ENCODE assay signal across 8 cellular contexts in genomic region chr11:116513894-116514293, GRCh38.
DNase-seq lines count a peak whose midpoint lies in the region; ATAC-seq, FAIRE-seq and TF ChIP-seq lines count a peak whose summit lies in the region.

No MANE protein-coding gene starts in this region.

- TF ChIP-seq POLR2A in K562 (conservative IDR thresholded peaks at IDR 0.05) = no peak

- CTCF ChIA-PET in K562 (lab: Yijun Ruan, JAX; ENCODE audit: low intra/inter-chr PET ratio) = interaction anchor here (1.3 to 1.7 kb wide), 2 partner anchors 127 to 178 kb away, joined by 4 to 10 read pairs; no protein-coding TSS in a partner anchor

- no peak overlapping the region for H3K27ac ChIP-seq in K562 (ENCODE audit: extremely low read depth, low read depth, low read length)

- no peaks in the 10 kb centered on the region for H3K36me3 ChIP-seq in K562 (ENCODE audit: control insufficient read depth, insufficient read depth, low read length)

- no peaks in the 10 kb centered on the region for H3K9me1 ChIP-seq in K562 (ENCODE audit: control insufficient read depth, insufficient read depth, low read length)

- TF ChIP-seq CTCF in LNCAP (IDR thresholded peaks at IDR 0.05) (peak; percentile 55), K562 (IDR thresholded peaks at IDR 0.05 in 2 of 3, conservative IDR thresholded peaks at IDR 0.05 in 1 of 3; ENCODE audit: insufficient read depth in 2 of 3, low read depth in 1 of 3, low read length in 3 of 3) (peak; percentile 59 to 73 (median 66))

- POLR2A ChIA-PET in K562 (lab: Yijun Ruan, JAX) = interaction anchor here (0.7 to 1.0 kb wide), 2 partner anchors 22 to 112 kb away, joined by 3 to 4 read pairs; no protein-coding TSS in a partner anchor

- H4K20me1 ChIP-seq in K562 (replicated peaks; ENCODE audit: control insufficient read depth, insufficient read depth, low read length) = 0 out of 2 replicates have a peak, but pooled peaks cover 5% of the 10 kb centered on the region

- in situ Hi-C loops in K562 (cut with MboI) = loop anchor here (10.0 to 25.0 kb wide), 2 partner anchors 181 to 723 kb away; partner anchors contain the start of genes PCSK7 and RNF214

- H3K9ac ChIP-seq in K562 (ENCODE audit: insufficient read depth in 1 of 2, low read depth in 2 of 2, low read length in 2 of 2) = no peak overlapping the region

- H3K4me2 ChIP-seq in K562 (ENCODE audit: insufficient read depth, low read length) = no peak overlapping the region

- H3K4me1 ChIP-seq in K562 (replicated peaks in 1 of 2; ENCODE audit: control insufficient read depth in 2 of 2, insufficient read depth in 2 of 2, low read length in 2 of 2) = no peaks in the 10 kb centered on the region

- peaks cover 0 to 9% of the 10 kb centered on the region in 2 experiments; a peak in 3 of 5 replicates for H3K27me3 ChIP-seq in K562 (ENCODE audit: control insufficient read depth in 2 of 2, insufficient read depth in 2 of 2, low read length in 2 of 2)

- BruUV-seq in K562 (replicated peaks; lab: Mats Ljungman, UMichigan) = no TSS peak

- DNase-seq in activated CD4-positive, alpha-beta T cell treated with anti-CD3 and anti-CD28 coated beads for 48 hours = peak; percentile 49
- DNase-seq in activated CD4-positive, alpha-beta T cell treated with anti-CD3 and anti-CD28 coated beads for 4 hours = no peak
- peak; percentile 53 to 66 (median 64) for DNase-seq in K562 (ENCODE audit: extremely low read depth in 1 of 4, low spot score in 3 of 4)
- DNase-seq in pulmonary artery endothelial cell (ENCODE audit: low read depth, low spot score) = peak; percentile 24
- DNase-seq in anterior cingulate cortex (lab: John Stamatoyannopoulos, UW) = no peak

- no peak for TF ChIP-seq EP300 in K562 (IDR thresholded peaks at IDR 0.05; ENCODE audit: low read length)

- no peaks in the 10 kb centered on the region for H3K79me2 ChIP-seq in K562 (ENCODE audit: control insufficient read depth, insufficient read depth, low read length)

- FAIRE-seq in K562 (lab: Jason Lieb, UNC) = no peak

- under 1% methylated on average over 8 of the region's 8 CpGs for WGBS in K562 (ENCODE audit: insufficient coverage, low coverage, missing lambda C conversion rate)

- no peak overlapping the region for H3K4me3 ChIP-seq in K562

- H3K9me3 ChIP-seq in K562 (replicated peaks; ENCODE audit: control insufficient read depth, insufficient read depth, low read depth, low read length) = no peaks in the 10 kb centered on the region

- peak; percentile 91 for ATAC-seq in K562
- no peak for ATAC-seq in GM18517 (IDR thresholded peaks at IDR 0.05; ENCODE audit: unreplicated experiment)
- ATAC-seq in GM18861 (IDR thresholded peaks at IDR 0.05; ENCODE audit: unreplicated experiment) = no peak

- no peak overlapping the region for H2AFZ ChIP-seq in K562 (ENCODE audit: low read depth, low read length)

- intact Hi-C loops in K562 (cut with micrococcal nuclease) = loop anchor here (1.0 kb wide), 2 partner anchors 127 to 177 kb away; no protein-coding TSS in a partner anchor

- peak in 1 of 2 experiments; percentile 48; a peak in 3 of 4 replicates for TF ChIP-seq RAD21 in K562 (CRISPR knock-in tag; conservative IDR thresholded peaks at IDR 0.05 in 1 of 2, IDR thresholded peaks at IDR 0.05 in 1 of 2)

TF ChIP-seq in K562, 482 proteins besides CTCF, POLR2A, EP300 and RAD21 (continues in another document):
- TF ChIP-seq ZC3H11A (IDR thresholded peaks at IDR 0.05; ENCODE audit: low read depth, low read length) (peak; percentile 49; the same call in 1 of the 2 replicates), RERE (CRISPR knock-in tag; IDR thresholded peaks at IDR 0.05; ENCODE audit: borderline replicate concordance) (no peak), BCL6 (CRISPR knock-in tag; IDR thresholded peaks at IDR 0.05) (no peak), SMC3 (conservative IDR thresholded peaks at IDR 0.05; ENCODE audit: insufficient read depth, low read depth, low read length) (peak; percentile 65), MCM3 (IDR thresholded peaks at IDR 0.05) (no peak), U2AF2 (optimal IDR thresholded peaks at IDR 0.05; ENCODE audit: low read depth, low read length) (no peak), POLR3A (IDR thresholded peaks at IDR 0.05; ENCODE audit: borderline replicate concordance, extremely low read depth, insufficient read depth, insufficient read length) (no peak), DDX20 (tag; IDR thresholded peaks at IDR 0.05; ENCODE audit: low read depth) (no peak), ZKSCAN8 (CRISPR knock-in tag; IDR thresholded peaks at IDR 0.05) (no peak), FOXO4 (CRISPR knock-in tag; IDR thresholded peaks at IDR 0.05) (no peak), TSHZ1 (CRISPR knock-in tag; IDR thresholded peaks at IDR 0.05) (no peak), RBM17 (IDR thresholded peaks at IDR 0.05; ENCODE audit: borderline replicate concordance, low read depth, low read length) (no peak)

Comparison
In these comparisons a context has a peak if more than half of its experiments do, and no peak if none do; other contexts are left out.
1. DNase-seq: peak in activated CD4-positive, alpha-beta T cell treated with anti-CD3 and anti-CD28 coated beads for 48 hours (single experiment), K562 (4 of 4) and pulmonary artery endothelial cell (single experiment); none in activated CD4-positive, alpha-beta T cell treated with anti-CD3 and anti-CD28 coated beads for 4 hours (0 of 2) and anterior cingulate cortex (0 of 58).